30 cellular contexts compared by ENCODE assay signal in genomic region chr5:136814621-136815378, GRCh38.
A peak's percentile ranks its signal among the peaks of the same experiment; 100 is the strongest.
DNase-seq lines count a peak whose midpoint lies in the region; ATAC-seq, FAIRE-seq and TF ChIP-seq lines count a peak whose summit lies in the region.
"Had no signal": no experiment of that assay in that cellular context is flagged by ENCODE, and none has a peak within 500 bp of the region (broad histone marks: within the 10 kb centered on the region; RNA-seq: fewer than 3 reads in every experiment).

No MANE protein-coding gene starts in this region.

- no peaks in the 10 kb centered on the region for H3K4me1 Mint-ChIP-seq in activated T-cell treated with anti-CD3 and anti-CD28 coated beads, Interleukin-2, amount 50 U/mL, for 72 hours (ENCODE audit: low read depth)
- H3K4me1 Mint-ChIP-seq in nephron progenitor cell = no peaks in the 10 kb centered on the region
- H3K4me1 Mint-ChIP-seq: activated CD4-positive, alpha-beta memory T cell treated with anti-CD3 and anti-CD28 coated beads, Interleukin-2, amount 10 ng/mL, durations not matched to agents 7 days and 5 days; CD14-positive monocyte; natural killer cell had no signal

- no peak overlapping the region for H3K27ac Mint-ChIP-seq in activated T-cell treated with anti-CD3 and anti-CD28 coated beads, Interleukin-2, amount 50 U/mL, for 72 hours
- no peak overlapping the region for H3K27ac Mint-ChIP-seq in nephron progenitor cell
- H3K27ac Mint-ChIP-seq: activated CD4-positive, alpha-beta memory T cell treated with anti-CD3 and anti-CD28 coated beads, Interleukin-2, amount 10 ng/mL, durations not matched to agents 7 days and 5 days; CD14-positive monocyte; dendritic cell treated with granulocyte-macrophage colony-stimulating factor and Interleukin-4, amounts not matched to agents 40 ng/mL and 50 ng/mL, for 4 days; natural killer cell had no signal

- peak; percentile 22 for DNase-seq in left cardiac atrium
- DNase-seq in cardiac septum (ENCODE audit: low spot score) = no peak
- peak; percentile 93 for DNase-seq in RPMI7951 (ENCODE audit: low read depth)
- DNase-seq in fibroblast of villous mesenchyme (ENCODE audit: low read depth) = peak; percentile 19
- DNase-seq in urothelium cell line (ENCODE audit: low spot score) = peak; percentile 37
- DNase-seq in activated T-cell treated with anti-CD3 and anti-CD28 coated beads, Interleukin-2, amount 50 U/mL, for 72 hours = no peak
- no peak for DNase-seq in nephron progenitor cell
- no peak for DNase-seq in NCI-H1694 treated with DMSO at 0.1 percent for 48 hours (lab: John Stamatoyannopoulos, UW)
- DNase-seq: activated CD4-positive, alpha-beta memory T cell treated with anti-CD3 and anti-CD28 coated beads, Interleukin-2, amount 10 ng/mL, durations not matched to agents 7 days and 5 days; activated gamma-delta T cell treated with Interleukin-2 at 50 U/mL for 16 hours; activated T-cell treated with anti-CD3 and anti-CD28 coated beads for 4 hours; foreskin melanocyte; GF-D8; H7; kidney; natural killer cell; NCI-H1417 treated with DMSO at 0.1 percent for 48 hours; NCI-H2171 treated with DMSO at 0.1 percent for 48 hours; NCI-H774; PC-9; uterus had no signal

- no peak for FAIRE-seq in urothelium cell line (lab: Jason Lieb, UNC)
- FAIRE-seq: A204.1, endothelial cell of umbilical vein, GM12891 had no signal

- H3K36me3 Mint-ChIP-seq in activated T-cell treated with anti-CD3 and anti-CD28 coated beads, Interleukin-2, amount 50 U/mL, for 72 hours (ENCODE audit: insufficient read depth in 2 of 2) = no peaks in the 10 kb centered on the region
- no peaks in the 10 kb centered on the region for H3K36me3 Mint-ChIP-seq in nephron progenitor cell (ENCODE audit: low read depth)
- H3K36me3 Mint-ChIP-seq: CD14-positive monocyte, natural killer cell had no signal

- peaks cover 0 to 2% of the 10 kb centered on the region in 2 donors for H3K9me3 Mint-ChIP-seq in activated T-cell treated with anti-CD3 and anti-CD28 coated beads, Interleukin-2, amount 50 U/mL, for 72 hours
- no peaks in the 10 kb centered on the region for H3K9me3 Mint-ChIP-seq in nephron progenitor cell
- H3K9me3 Mint-ChIP-seq: dendritic cell treated with granulocyte-macrophage colony-stimulating factor and Interleukin-4, amounts not matched to agents 40 ng/mL and 50 ng/mL, for 4 days had no signal

- no peaks in the 10 kb centered on the region for H3K27me3 Mint-ChIP-seq in activated T-cell treated with anti-CD3 and anti-CD28 coated beads, Interleukin-2, amount 50 U/mL, for 72 hours (ENCODE audit: low read depth)
- H3K27me3 Mint-ChIP-seq in nephron progenitor cell (ENCODE audit: low read depth, poor library complexity) = peaks cover 3% of the 10 kb centered on the region
- H3K27me3 Mint-ChIP-seq: activated CD4-positive, alpha-beta memory T cell treated with anti-CD3 and anti-CD28 coated beads, Interleukin-2, amount 10 ng/mL, durations not matched to agents 7 days and 5 days; dendritic cell treated with granulocyte-macrophage colony-stimulating factor and Interleukin-4, amounts not matched to agents 40 ng/mL and 50 ng/mL, for 4 days had no signal

- no peak overlapping the region for H3K4me3 ChIP-seq in fibroblast of villous mesenchyme (ENCODE audit: low read depth, low read length)
- H3K4me3 ChIP-seq: adrenal gland, cardiac muscle cell, PC-9, suprapubic skin, uterus had no signal

- intact Hi-C loops in left cardiac atrium (cut with DNase I) (loop anchor here in 1 of 2 donors (10.0 kb wide), 1 partner anchor 170 kb away; no protein-coding TSS in a partner anchor), cardiac septum (cut with DNase I) (no loop called here)

- no peak for ATAC-seq in left cardiac atrium
- ATAC-seq in activated T-cell treated with anti-CD3 and anti-CD28 coated beads, Interleukin-2, amount 50 U/mL, for 72 hours (replicated peaks in 1 of 2) = no peak
- ATAC-seq: natural killer cell, sciatic nerve had no signal

- no peak overlapping the region for H3K4me3 Mint-ChIP-seq in activated T-cell treated with anti-CD3 and anti-CD28 coated beads, Interleukin-2, amount 50 U/mL, for 72 hours
- H3K4me3 Mint-ChIP-seq in nephron progenitor cell = no peak overlapping the region
- H3K4me3 Mint-ChIP-seq: activated CD4-positive, alpha-beta memory T cell treated with anti-CD3 and anti-CD28 coated beads, Interleukin-2, amount 10 ng/mL, durations not matched to agents 7 days and 5 days; CD14-positive monocyte; dendritic cell treated with granulocyte-macrophage colony-stimulating factor and Interleukin-4, amounts not matched to agents 40 ng/mL and 50 ng/mL, for 4 days; natural killer cell had no signal

- TF ChIP-seq CTCF in fibroblast of villous mesenchyme (IDR thresholded peaks at IDR 0.05; ENCODE audit: insufficient read depth, low read depth, low read length) (no peak), nephron progenitor cell (IDR thresholded peaks at IDR 0.05) (no peak)

Comparison
In these comparisons a context has a peak if more than half of its experiments do, and no peak if none do; other contexts are left out.
1. DNase-seq: peak in left cardiac atrium (single experiment), RPMI7951 (single experiment), fibroblast of villous mesenchyme (single experiment) and urothelium cell line (single experiment); none in cardiac septum (single experiment), activated T-cell treated with anti-CD3 and anti-CD28 coated beads, Interleukin-2, amount 50 U/mL, for 72 hours (0 of 2), nephron progenitor cell (single experiment) and NCI-H1694 treated with DMSO at 0.1 percent for 48 hours (single experiment).